Comparison of ENCODE assay signal across 22 cellular contexts in the genomic region with DNA sequence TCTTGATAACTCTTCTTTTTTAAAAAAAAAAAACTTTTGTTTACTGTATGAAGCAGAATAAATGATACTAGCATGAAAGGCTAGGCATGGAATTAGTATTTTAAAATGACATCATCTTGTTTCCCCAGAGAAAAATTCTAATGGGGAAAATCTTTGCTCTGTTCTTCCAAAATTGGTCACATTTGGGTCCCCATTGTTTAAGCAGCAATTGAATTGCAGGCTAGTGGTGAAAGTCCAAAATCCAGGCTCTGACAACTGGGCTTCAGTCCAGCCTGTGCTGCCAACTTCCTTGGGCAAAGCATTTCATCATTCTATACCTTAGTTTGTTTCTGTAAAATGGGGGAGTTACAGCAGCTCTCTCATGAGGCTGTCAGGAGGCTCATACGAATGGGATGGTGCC.
"Had no signal": no experiment of that assay in that cellular context is flagged by ENCODE, and none has a peak within 500 bp of the region (broad histone marks: within the 10 kb centered on the region; RNA-seq: fewer than 3 reads in every experiment).

No MANE protein-coding gene starts in this region.

- DNase-seq: activated CD4-positive, alpha-beta T cell treated with anti-CD3 and anti-CD28 coated beads, Interleukin-2, amount 50 U/mL, for 48 hours; activated CD8-positive, alpha-beta memory T cell treated with anti-CD3 and anti-CD28 coated beads, Interleukin-2, amount 50 U/mL, for 48 hours; activated naive CD4-positive, alpha-beta T cell treated with Interleukin-2 at 50 U/mL for 16 hours; activated naive CD8-positive, alpha-beta T cell treated with anti-CD3 and anti-CD28 coated beads for 36 hours; activated T-cell treated with anti-CD3 and anti-CD28 coated beads, Interleukin-2, amount 50 U/mL, for 4 hours; amniotic stem cell; cerebellar nuclear complex; foreskin fibroblast; immature natural killer cell; left ventricle myocardium inferior; mammary epithelial cell; naive B cell; occipital lobe; retina; spleen; stimulated activated CD4-positive, alpha-beta T cell treated with anti-CD3 and anti-CD28 coated beads, Interleukin-4, amount 100 ng/mL, for 24 hours; stimulated activated naive CD4-positive, alpha-beta T cell treated with Interleukin-2 at 50 U/mL for 16 hours; T1000 had no signal

- ATAC-seq: activated T-cell treated with anti-CD3 and anti-CD28 coated beads, Interleukin-2, amount 50 U/mL, for 4 hours; WTC11 had no signal

- H3K36me3 ChIP-seq: left ventricle myocardium inferior, spleen, suprapubic skin, tibial nerve had no signal

- H3K27me3 ChIP-seq: spleen, suprapubic skin, tibial nerve had no signal

- H3K9me3 ChIP-seq: left ventricle myocardium inferior, spleen, suprapubic skin, tibial nerve had no signal

- H3K4me1 ChIP-seq: left ventricle myocardium inferior, spleen, suprapubic skin had no signal

- H3K4me3 ChIP-seq: left ventricle myocardium inferior, spleen, suprapubic skin, tibial nerve had no signal

- H3K27ac ChIP-seq: epithelial cell of prostate, left ventricle myocardium inferior, spleen, suprapubic skin had no signal
